8 cellular contexts compared by ENCODE assay signal in genomic region chrX:53421772-53422090, GRCh38. TPM values are rescaled to one million over a fixed set of nuclear protein-coding genes. Genes with fewer than 3 reads are reported as not detected.
DNase-seq lines count a peak whose midpoint lies in the region; ATAC-seq and TF ChIP-seq lines count a peak whose summit lies in the region.

No MANE protein-coding gene starts in this region.

- peaks cover 15% of the 10 kb centered on the region for H3K4me1 Mint-ChIP-seq in memory B cell

- DNase-seq in D341Med (ENCODE audit: low spot score) = peak; percentile 39
- DNase-seq in LoVo (ENCODE audit: low spot score) = peak; percentile 31
- no peak for DNase-seq in body of pancreas
- DNase-seq in memory B cell (ENCODE audit: low spot score in 2 of 2) = no peak
- DNase-seq in uterus = no peak
- DNase-seq in stimulated activated CD4-positive, alpha-beta T cell treated with anti-CD3 and anti-CD28 coated beads, Interleukin-15, amount 100 ng/mL, for 24 hours = no peak
- DNase-seq in GM03348 (ENCODE audit: low spot score) = no peak

- ATAC-seq in GM21390 (IDR thresholded peaks at IDR 0.05; ENCODE audit: unreplicated experiment) (peak; percentile 8), body of pancreas (peak; percentile 10), memory B cell (ENCODE audit: low read depth) (peak; percentile 23)

- H3K27me3 ChIP-seq in body of pancreas = no peaks in the 10 kb centered on the region
- H3K27me3 ChIP-seq in uterus = no peaks in the 10 kb centered on the region

- H3K9me3 ChIP-seq in body of pancreas (no peaks in the 10 kb centered on the region), uterus (no peaks in the 10 kb centered on the region)

- H3K27me3 Mint-ChIP-seq in memory B cell = no peaks in the 10 kb centered on the region

- H3K36me3 ChIP-seq in body of pancreas (replicated peaks in 1 of 2; ENCODE audit: insufficient read depth in 1 of 2, low read depth in 2 of 2) (no peaks in the 10 kb centered on the region), uterus (no peaks in the 10 kb centered on the region)

- peaks cover 3% of the 10 kb centered on the region for H3K36me3 Mint-ChIP-seq in memory B cell

- TF ChIP-seq CTCF in body of pancreas (IDR thresholded peaks at IDR 0.05) = no peak
- no peak for TF ChIP-seq CTCF in uterus (IDR thresholded peaks at IDR 0.05)

- intact Hi-C loops in body of pancreas (cut with DNase I) = no loop called here
- intact Hi-C loops in uterus (cut with DNase I; ENCODE audit: low total_unique reads) = loop anchor here (10.0 kb wide), 1 partner anchor 107 kb away; no protein-coding TSS in a partner anchor

- H3K4me1 ChIP-seq in body of pancreas (peaks cover 12% of the 10 kb centered on the region), uterus (peaks cover 10% of the 10 kb centered on the region in 2 donors)

- peak overlapping the region; percentile 99 for H3K27ac Mint-ChIP-seq in memory B cell

- H3K4me3 ChIP-seq in body of pancreas (peak overlapping the region; percentile 34 to 73), uterus (peak overlapping the region; percentile 77 to 81)

- no peak for TF ChIP-seq POLR2A in body of pancreas (IDR thresholded peaks at IDR 0.05)
- TF ChIP-seq POLR2A in uterus (IDR thresholded peaks at IDR 0.05) = no peak

- H3K27ac ChIP-seq in body of pancreas = peak overlapping the region; percentile 83 to 93 (median 86)
- H3K27ac ChIP-seq in uterus = peak overlapping the region; percentile 89 to 95

- H3K9me3 Mint-ChIP-seq in memory B cell = no peaks in the 10 kb centered on the region

- H3K4me3 Mint-ChIP-seq in memory B cell = peak overlapping the region; percentile 96

- 1% methylated on average over 12 to 13 of the region's 15 CpGs for WGBS in body of pancreas, 2 donors

RNA-seq across cellular contexts. Expression of gene SMC1A, which starts 0.7 kb away (rescaled TPM):
- total RNA-seq in body of pancreas = 10 to 100 TPM; 24.6 to 38.6 TPM
- total RNA-seq in uterus = 10 to 100 TPM; 34.8 to 85.5 (median 40.8) TPM

RNA-seq across cellular contexts. Expression of gene RIBC1, which starts 0.9 kb away (rescaled TPM):
- total RNA-seq in body of pancreas (under 1 TPM; 0.52 to 0.99 TPM), uterus (1 to 10 TPM in 2 of 4 donors, under 1 TPM in 1, not detected in 1; 0.77 to 3.0 (median 2.5) TPM)

RNA-seq across cellular contexts. Expression of gene HSD17B10, which starts 12.4 kb away (rescaled TPM):
- total RNA-seq in body of pancreas (10 to 100 TPM; 40.5 to 50.1 TPM), uterus (10 to 100 TPM; 12.6 to 91.7 (median 63.9) TPM)

Comparison
In these comparisons a context has a peak if more than half of its experiments do, and no peak if none do; other contexts are left out.
1. DNase-seq: peak in D341Med (single experiment) and LoVo (single experiment); none in body of pancreas (0 of 4), memory B cell (0 of 2), uterus (0 of 2), stimulated activated CD4-positive, alpha-beta T cell treated with anti-CD3 and anti-CD28 coated beads, Interleukin-15, amount 100 ng/mL, for 24 hours (single experiment) and GM03348 (single experiment).
2. Peak in every context shown above with its lines, with median percentiles within 50 percentile points of each other: ATAC-seq.